ENCODE assay signal across 17 cellular contexts in genomic region chr16:31080035-31080629, GRCh38.
"Had no signal": no experiment of that assay in that cellular context is flagged by ENCODE, and none has a peak within 500 bp of the region (broad histone marks: within the 10 kb centered on the region; RNA-seq: fewer than 3 reads in every experiment).

No MANE protein-coding gene starts in this region.

- H3K4me3 ChIP-seq: esophagus squamous epithelium, gastrocnemius medialis, mucosa of descending colon, tibial nerve had no signal

- H3K27ac ChIP-seq: esophagus squamous epithelium, gastrocnemius medialis, tibial nerve, VCaP had no signal

- ATAC-seq: activated CD4-positive, CD25-positive, alpha-beta regulatory T cell treated with anti-CD3 and anti-CD28 coated beads, Interleukin-2, amount 50 U/mL, for 24 hours; gastrocnemius medialis; left colon; mucosa of descending colon; T-cell had no signal

- DNase-seq: activated CD4-positive, alpha-beta memory T cell treated with anti-CD3 and anti-CD28 coated beads, Interleukin-2, amount 10 ng/mL, durations not matched to agents 7 days and 5 days; activated CD4-positive, alpha-beta T cell treated with anti-CD3 and anti-CD28 coated beads, Interleukin-2, amount 10 ng/mL, durations not matched to agents 24 days and 14 days; activated gamma-delta T cell treated with Interleukin-2 at 50 U/mL for 16 hours; anterior cingulate cortex; caudate nucleus; esophagus squamous epithelium; gastrocnemius medialis; head of caudate nucleus; left colon; mesendoderm; mucosa of descending colon; stimulated activated CD4-positive, alpha-beta T cell treated with anti-CD3 and anti-CD28 coated beads, Interleukin-4, amount 100 ng/mL, for 24 hours; stimulated activated naive CD8-positive, alpha-beta T cell treated with anti-CD3 and anti-CD28 coated beads, Interleukin-15, amount 100 ng/mL, for 72 hours; T-cell had no signal

- H3K27me3 ChIP-seq: esophagus squamous epithelium, gastrocnemius medialis, tibial nerve had no signal

- H3K9me3 ChIP-seq: esophagus squamous epithelium, gastrocnemius medialis, mucosa of descending colon, tibial nerve had no signal
